Comparison of ENCODE assay signal across 1 cellular context in genomic region chr13:76812206-76812882, GRCh38.
TF ChIP-seq lines count a peak whose summit lies in the region.

No MANE protein-coding gene starts in this region.

TF ChIP-seq in HepG2, 621 proteins besides CTCF, POLR2A, EP300 and RAD21:
- TF ChIP-seq ZNF574 (CRISPR knock-in tag; IDR thresholded peaks at IDR 0.05) (no peak), IKZF4 (CRISPR knock-in tag; IDR thresholded peaks at IDR 0.05; ENCODE audit: borderline replicate concordance, low read depth, not compliant biosample characterization) (no peak), MXD1 (CRISPR knock-in tag; IDR thresholded peaks at IDR 0.05) (no peak), MED13 (CRISPR knock-in tag; IDR thresholded peaks at IDR 0.05) (no peak), ZNF672 (CRISPR knock-in tag; IDR thresholded peaks at IDR 0.05) (no peak), MAFK (conservative IDR thresholded peaks at IDR 0.05 in 1 of 2, IDR thresholded peaks at IDR 0.05 in 1 of 2; ENCODE audit: low read length in 2 of 2) (peak in 1 of 2 experiments; percentile 24; a peak in 1 of 4 replicates), ZFP41 (CRISPR knock-in tag; IDR thresholded peaks at IDR 0.05; ENCODE audit: borderline replicate concordance) (no peak)
